1 cellular context compared by ENCODE assay signal in genomic region chr2:74529357-74530238, GRCh38.
TF ChIP-seq lines count a peak whose summit lies in the region.

A gene with protein sequence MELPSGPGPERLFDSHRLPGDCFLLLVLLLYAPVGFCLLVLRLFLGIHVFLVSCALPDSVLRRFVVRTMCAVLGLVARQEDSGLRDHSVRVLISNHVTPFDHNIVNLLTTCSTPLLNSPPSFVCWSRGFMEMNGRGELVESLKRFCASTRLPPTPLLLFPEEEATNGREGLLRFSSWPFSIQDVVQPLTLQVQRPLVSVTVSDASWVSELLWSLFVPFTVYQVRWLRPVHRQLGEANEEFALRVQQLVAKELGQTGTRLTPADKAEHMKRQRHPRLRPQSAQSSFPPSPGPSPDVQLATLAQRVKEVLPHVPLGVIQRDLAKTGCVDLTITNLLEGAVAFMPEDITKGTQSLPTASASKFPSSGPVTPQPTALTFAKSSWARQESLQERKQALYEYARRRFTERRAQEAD (minus strand): TSS chr2:74529706. CDS start chr2:74529629, 77 bp downstream.
HTRA2 (plus strand) TSS chr2:74529933; CDS start chr2:74530007, 74 bp downstream.

TF ChIP-seq in HepG2, 621 proteins besides CTCF, POLR2A, EP300 and RAD21 (continued from another document and continues in another):
- TF ChIP-seq, protein P1, sequence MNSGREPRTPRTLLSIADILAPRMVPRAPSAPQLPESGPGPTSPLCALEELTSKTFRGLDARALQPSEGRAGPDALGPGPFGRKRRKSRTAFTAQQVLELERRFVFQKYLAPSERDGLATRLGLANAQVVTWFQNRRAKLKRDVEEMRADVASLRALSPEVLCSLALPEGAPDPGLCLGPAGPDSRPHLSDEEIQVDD (CRISPR knock-in tag; IDR thresholded peaks at IDR 0.05; ENCODE audit: borderline replicate concordance) = peak; percentile 59; the same call in 1 of the 2 replicates
- TF ChIP-seq ZBTB20 (CRISPR knock-in tag; IDR thresholded peaks at IDR 0.05; ENCODE audit: borderline replicate concordance, low read depth) (peak; percentile 77; the same call in 1 of the 2 replicates), EEA1 (CRISPR knock-in tag; IDR thresholded peaks at IDR 0.05; ENCODE audit: borderline replicate concordance) (peak; percentile 96; the same call in 1 of the 2 replicates), SRSF1 (optimal IDR thresholded peaks at IDR 0.05; ENCODE audit: low read depth, low read length) (peak; percentile 53), ZBTB7A (CRISPR knock-in tag; IDR thresholded peaks at IDR 0.05) (no peak; the same call in 1 of the 2 replicates), REPIN1 (CRISPR knock-in tag; IDR thresholded peaks at IDR 0.05; ENCODE audit: borderline replicate concordance, low read depth) (peak; percentile 88), PAF1 (CRISPR knock-in tag; IDR thresholded peaks at IDR 0.05) (no peak), NFYB (CRISPR knock-in tag; IDR thresholded peaks at IDR 0.05) (peak; percentile 64), JUN (CRISPR knock-in tag; IDR thresholded peaks at IDR 0.05) (peak; percentile 49; the same call in 1 of the 2 replicates), THAP9 (CRISPR knock-in tag; IDR thresholded peaks at IDR 0.05; ENCODE audit: borderline replicate concordance) (peak; percentile 86; the same call in 1 of the 2 replicates), ZFX (CRISPR knock-in tag; IDR thresholded peaks at IDR 0.05; ENCODE audit: low read depth) (peak; percentile 84), ZNF558 (CRISPR knock-in tag; IDR thresholded peaks at IDR 0.05; ENCODE audit: borderline replicate concordance) (peak; percentile 87; the same call in 1 of the 2 replicates), ZNF362 (CRISPR knock-in tag; IDR thresholded peaks at IDR 0.05; ENCODE audit: borderline replicate concordance) (no peak; the same call in none of the 2 replicates), RBM39 (IDR thresholded peaks at IDR 0.05; ENCODE audit: low read depth, low read length, poor library complexity, severe bottlenecking) (peak; percentile 56), ARID2 (CRISPR knock-in tag; IDR thresholded peaks at IDR 0.05; ENCODE audit: borderline replicate concordance) (peak; percentile 71; the same call in 1 of the 2 replicates), ZNF761 (CRISPR knock-in tag; conservative IDR thresholded peaks at IDR 0.05) (peak; percentile 85), NR2F1 (CRISPR knock-in tag; IDR thresholded peaks at IDR 0.05) (peak in 1 of 2 experiments; percentile 74; a peak in 2 of 4 replicates), ZNF17 (CRISPR knock-in tag; IDR thresholded peaks at IDR 0.05) (no peak; the same call in 1 of the 2 replicates), ZNF563 (CRISPR knock-in tag; IDR thresholded peaks at IDR 0.05) (peak; percentile 89), ZHX1 (CRISPR knock-in tag; IDR thresholded peaks at IDR 0.05; ENCODE audit: low read depth) (peak; percentile 84), ZNF275 (CRISPR knock-in tag; IDR thresholded peaks at IDR 0.05; ENCODE audit: borderline replicate concordance) (peak; percentile 90), IRX3 (CRISPR knock-in tag; IDR thresholded peaks at IDR 0.05; ENCODE audit: borderline replicate concordance, low read depth) (no peak), ZNF770 (CRISPR knock-in tag; IDR thresholded peaks at IDR 0.05) (peak; percentile 14; the same call in 1 of the 2 replicates), KLF16 (CRISPR knock-in tag; IDR thresholded peaks at IDR 0.05) (peak; percentile 88 to 90; a peak in 3 of 4 replicates), ZNF768 (CRISPR knock-in tag; IDR thresholded peaks at IDR 0.05) (peak; percentile 54; the same call in 1 of the 2 replicates), NONO (IDR thresholded peaks at IDR 0.05) (no peak), NONO (CRISPR knock-in tag; conservative IDR thresholded peaks at IDR 0.05) (peak; percentile 85; the same call in 1 of the 2 replicates), SALL1 (CRISPR knock-in tag; IDR thresholded peaks at IDR 0.05) (peak; percentile 85), SOX5 (CRISPR knock-in tag; IDR thresholded peaks at IDR 0.05; ENCODE audit: borderline replicate concordance) (peak; percentile 66), ZBED4 (CRISPR knock-in tag; IDR thresholded peaks at IDR 0.05; ENCODE audit: borderline replicate concordance) (peak; percentile 86; the same call in 1 of the 2 replicates), NFATC3 (CRISPR knock-in tag; IDR thresholded peaks at IDR 0.05) (peak; percentile 89), ZNF570 (CRISPR knock-in tag; IDR thresholded peaks at IDR 0.05; ENCODE audit: borderline replicate concordance) (0 out of 2 replicates have a peak, but pooled peaks have one; percentile 24), ZNF101 (CRISPR knock-in tag; IDR thresholded peaks at IDR 0.05; ENCODE audit: borderline replicate concordance, low read depth) (peak; percentile 91; the same call in 1 of the 2 replicates)
- TF ChIP-seq, protein P2, sequence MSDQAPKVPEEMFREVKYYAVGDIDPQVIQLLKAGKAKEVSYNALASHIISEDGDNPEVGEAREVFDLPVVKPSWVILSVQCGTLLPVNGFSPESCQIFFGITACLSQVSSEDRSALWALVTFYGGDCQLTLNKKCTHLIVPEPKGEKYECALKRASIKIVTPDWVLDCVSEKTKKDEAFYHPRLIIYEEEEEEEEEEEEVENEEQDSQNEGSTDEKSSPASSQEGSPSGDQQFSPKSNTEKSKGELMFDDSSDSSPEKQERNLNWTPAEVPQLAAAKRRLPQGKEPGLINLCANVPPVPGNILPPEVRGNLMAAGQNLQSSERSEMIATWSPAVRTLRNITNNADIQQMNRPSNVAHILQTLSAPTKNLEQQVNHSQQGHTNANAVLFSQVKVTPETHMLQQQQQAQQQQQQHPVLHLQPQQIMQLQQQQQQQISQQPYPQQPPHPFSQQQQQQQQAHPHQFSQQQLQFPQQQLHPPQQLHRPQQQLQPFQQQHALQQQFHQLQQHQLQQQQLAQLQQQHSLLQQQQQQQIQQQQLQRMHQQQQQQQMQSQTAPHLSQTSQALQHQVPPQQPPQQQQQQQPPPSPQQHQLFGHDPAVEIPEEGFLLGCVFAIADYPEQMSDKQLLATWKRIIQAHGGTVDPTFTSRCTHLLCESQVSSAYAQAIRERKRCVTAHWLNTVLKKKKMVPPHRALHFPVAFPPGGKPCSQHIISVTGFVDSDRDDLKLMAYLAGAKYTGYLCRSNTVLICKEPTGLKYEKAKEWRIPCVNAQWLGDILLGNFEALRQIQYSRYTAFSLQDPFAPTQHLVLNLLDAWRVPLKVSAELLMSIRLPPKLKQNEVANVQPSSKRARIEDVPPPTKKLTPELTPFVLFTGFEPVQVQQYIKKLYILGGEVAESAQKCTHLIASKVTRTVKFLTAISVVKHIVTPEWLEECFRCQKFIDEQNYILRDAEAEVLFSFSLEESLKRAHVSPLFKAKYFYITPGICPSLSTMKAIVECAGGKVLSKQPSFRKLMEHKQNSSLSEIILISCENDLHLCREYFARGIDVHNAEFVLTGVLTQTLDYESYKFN (CRISPR knock-in tag; conservative IDR thresholded peaks at IDR 0.05) = peak; percentile 67
- TF ChIP-seq, protein P3, sequence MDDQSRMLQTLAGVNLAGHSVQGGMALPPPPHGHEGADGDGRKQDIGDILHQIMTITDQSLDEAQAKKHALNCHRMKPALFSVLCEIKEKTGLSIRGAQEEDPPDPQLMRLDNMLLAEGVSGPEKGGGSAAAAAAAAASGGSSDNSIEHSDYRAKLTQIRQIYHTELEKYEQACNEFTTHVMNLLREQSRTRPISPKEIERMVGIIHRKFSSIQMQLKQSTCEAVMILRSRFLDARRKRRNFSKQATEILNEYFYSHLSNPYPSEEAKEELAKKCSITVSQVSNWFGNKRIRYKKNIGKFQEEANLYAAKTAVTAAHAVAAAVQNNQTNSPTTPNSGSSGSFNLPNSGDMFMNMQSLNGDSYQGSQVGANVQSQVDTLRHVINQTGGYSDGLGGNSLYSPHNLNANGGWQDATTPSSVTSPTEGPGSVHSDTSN (CRISPR knock-in tag; IDR thresholded peaks at IDR 0.05; ENCODE audit: borderline replicate concordance) = no peak
